33 cellular contexts compared by ENCODE assay signal in genomic region chrX:2410279-2411020, GRCh38.
DNase-seq lines count a peak whose midpoint lies in the region; ATAC-seq and TF ChIP-seq lines count a peak whose summit lies in the region.
"Had no signal": no experiment of that assay in that cellular context is flagged by ENCODE, and none has a peak within 500 bp of the region (broad histone marks: within the 10 kb centered on the region; RNA-seq: fewer than 3 reads in every experiment).

No MANE protein-coding gene starts in this region.

- H3K36me3 Mint-ChIP-seq in CD4-positive, alpha-beta T cell (ENCODE audit: low read depth): peaks cover 60% of the 10 kb centered on the region

- H3K4me1 Mint-ChIP-seq in CD4-positive, alpha-beta T cell (ENCODE audit: low read depth): no peaks in the 10 kb centered on the region
- H3K4me1 Mint-ChIP-seq: activated naive CD4-positive, alpha-beta T cell treated with anti-CD3 and anti-CD28 coated beads, Interleukin-2, amount 10 ng/mL, durations not matched to agents 7 days and 5 days had no signal

- TF ChIP-seq CTCF in foreskin keratinocyte (conservative IDR thresholded peaks at IDR 0.05): no peak
- no peak for TF ChIP-seq CTCF in transverse colon (IDR thresholded peaks at IDR 0.05)
- TF ChIP-seq CTCF in CD4-positive, alpha-beta T cell (IDR thresholded peaks at IDR 0.05): no peak

- DNase-seq in foreskin keratinocyte (peak; percentile 28 to 63), mucosa of gallbladder (ENCODE audit: low spot score) (peak; percentile 84), transverse colon (peak; percentile 54), GM03348 (ENCODE audit: low spot score) (no peak), A172 (ENCODE audit: low spot score) (no peak)
- DNase-seq in CD4-positive, alpha-beta T cell: no peak
- DNase-seq: activated CD4-positive, alpha-beta T cell treated with anti-CD3 and anti-CD28 coated beads for 1 hour; activated CD8-positive, alpha-beta memory T cell treated with anti-CD3 and anti-CD28 coated beads, Interleukin-2, amount 50 U/mL, for 48 hours; activated CD8-positive, alpha-beta T cell treated with anti-CD3 and anti-CD28 coated beads for 36 hours; activated naive CD4-positive, alpha-beta T cell treated with anti-CD3 and anti-CD28 coated beads, Interleukin-2, amount 10 ng/mL, durations not matched to agents 7 days and 5 days; adrenal gland; C1 segment of cervical spinal cord; cerebellar nuclear complex; COR-L47; DMS79 treated with DMSO at 0.1 percent for 48 hours; H9; KG1; kidney glomerular epithelial cell; mammary epithelial cell; MG63; NCI-H1105; NCI-H187; occipital lobe; SIG-M5; stimulated activated naive B cell treated with anti-CD40 and anti-IgM and Interleukin-4, amounts not matched to agents 10 μg/mL and 1 μg/mL and 100 μg/mL, for 72 hours; substantia nigra; upper lobe of left lung had no signal

- H3K4me3 ChIP-seq in HUES6 (ENCODE audit: low read depth, low read length): no peak overlapping the region
- no peak overlapping the region for H3K4me3 ChIP-seq in transverse colon
- H3K4me3 ChIP-seq: adrenal gland, gastroesophageal sphincter, MG63, upper lobe of left lung had no signal

- H3K27me3 ChIP-seq in HUES6 (ENCODE audit: control insufficient read depth, insufficient read depth, low read length): no peaks in the 10 kb centered on the region
- H3K27me3 ChIP-seq in foreskin keratinocyte: no peaks in the 10 kb centered on the region
- H3K27me3 ChIP-seq in transverse colon: no peaks in the 10 kb centered on the region
- no peaks in the 10 kb centered on the region for H3K27me3 ChIP-seq in CD4-positive, alpha-beta T cell (ENCODE audit: control insufficient read depth, insufficient read depth, low read length)
- H3K27me3 ChIP-seq: adrenal gland, gastroesophageal sphincter, MG63, upper lobe of left lung had no signal

- in situ Hi-C loops in transverse colon (cut with MboI; ENCODE audit: low pct_ligation_motif_present in 1 of 4, low pct_unique_long_range_greater_than_20kb in 1 of 4, low sequenced_read_pairs in 3 of 4): no loop called here

- no peak overlapping the region for H3K4me3 Mint-ChIP-seq in CD4-positive, alpha-beta T cell
- H3K4me3 Mint-ChIP-seq: activated CD8-positive, alpha-beta T cell treated with anti-CD3 and anti-CD28 coated beads for 36 hours; activated naive CD4-positive, alpha-beta T cell treated with anti-CD3 and anti-CD28 coated beads, Interleukin-2, amount 10 ng/mL, durations not matched to agents 7 days and 5 days; activated T-helper 1 cell treated with anti-CD3 and anti-CD28 coated beads, Interleukin-12 subunit alpha, Interleukin-12 subunit beta, Interleukin-2, Interleukin-4 antibody, amounts not matched to agents 30 ng/mL and 10 ng/mL and 1 ng/mL, durations not matched to agents 14 hours and 24 hours and 36 hours; brain; H9; stimulated activated naive B cell treated with anti-CD40 and anti-IgM and Interleukin-4, amounts not matched to agents 10 μg/mL and 1 μg/mL and 100 μg/mL, for 72 hours; T-helper 2 cell treated with Interferon-gamma antibody and Interleukin-4, amounts not matched to agents 5 μg/mL and 100 μg/mL, for 36 hours had no signal

- no peak for TF ChIP-seq EP300 in transverse colon (IDR thresholded peaks at IDR 0.05; ENCODE audit: low read depth)

- H3K4me1 ChIP-seq in HUES6 (ENCODE audit: control insufficient read depth, insufficient read depth, low read length) (peaks cover 9% of the 10 kb centered on the region; the same call in 1 of the 2 replicates), foreskin keratinocyte (peaks cover 6% of the 10 kb centered on the region), transverse colon (peaks cover 0 to 13% (median 9%) of the 10 kb centered on the region in 4 donors)
- H3K4me1 ChIP-seq: adrenal gland, gastroesophageal sphincter, upper lobe of left lung had no signal

- H3K9me3 ChIP-seq in HUES6 (ENCODE audit: control insufficient read depth, insufficient read depth, low read depth, low read length) (peaks cover 14% of the 10 kb centered on the region), transverse colon (peaks cover 5% of the 10 kb centered on the region in 2 donors)
- H3K9me3 ChIP-seq in CD4-positive, alpha-beta T cell (ENCODE audit: control insufficient read depth, low read length): peaks cover 10% of the 10 kb centered on the region

- no peak for TF ChIP-seq POLR2A in transverse colon (IDR thresholded peaks at IDR 0.05)

- H3K27me3 Mint-ChIP-seq in CD4-positive, alpha-beta T cell: no peaks in the 10 kb centered on the region
- H3K27me3 Mint-ChIP-seq: activated CD8-positive, alpha-beta T cell treated with anti-CD3 and anti-CD28 coated beads for 36 hours; activated naive CD4-positive, alpha-beta T cell treated with anti-CD3 and anti-CD28 coated beads, Interleukin-2, amount 10 ng/mL, durations not matched to agents 7 days and 5 days; brain; stimulated activated naive B cell treated with anti-CD40 and anti-IgM and Interleukin-4, amounts not matched to agents 10 μg/mL and 1 μg/mL and 100 μg/mL, for 72 hours had no signal

- H3K27ac Mint-ChIP-seq in CD4-positive, alpha-beta T cell: no peak overlapping the region
- H3K27ac Mint-ChIP-seq: activated CD8-positive, alpha-beta T cell treated with anti-CD3 and anti-CD28 coated beads for 36 hours; activated naive CD4-positive, alpha-beta T cell treated with anti-CD3 and anti-CD28 coated beads, Interleukin-2, amount 10 ng/mL, durations not matched to agents 7 days and 5 days; activated T-helper 1 cell treated with anti-CD3 and anti-CD28 coated beads, Interleukin-12 subunit alpha, Interleukin-12 subunit beta, Interleukin-2, Interleukin-4 antibody, amounts not matched to agents 30 ng/mL and 10 ng/mL and 1 ng/mL, durations not matched to agents 14 hours and 24 hours and 36 hours; stimulated activated naive B cell treated with anti-CD40 and anti-IgM and Interleukin-4, amounts not matched to agents 10 μg/mL and 1 μg/mL and 100 μg/mL, for 72 hours; T-helper 2 cell treated with Interferon-gamma antibody and Interleukin-4, amounts not matched to agents 5 μg/mL and 100 μg/mL, for 36 hours had no signal

- H3K27ac ChIP-seq in HUES6 (ENCODE audit: low read depth, low read length) (no peak overlapping the region), foreskin keratinocyte (no peak overlapping the region), transverse colon (peak overlapping the region; percentile 44 to 62 (median 48))
- no peak overlapping the region for H3K27ac ChIP-seq in CD4-positive, alpha-beta T cell (ENCODE audit: low read depth, low read length)
- H3K27ac ChIP-seq: adrenal gland, gastroesophageal sphincter, upper lobe of left lung had no signal

- POLR2A ChIA-PET in CD4-positive, alpha-beta T cell (lab: Charles Lee): no interaction called here

- H3K9ac ChIP-seq in HUES6 (ENCODE audit: low read length): peak overlapping the region; percentile 11

- CTCF ChIA-PET in CD4-positive, alpha-beta T cell (lab: Charles Lee): no interaction called here

- H3K9me3 Mint-ChIP-seq in CD4-positive, alpha-beta T cell: no peaks in the 10 kb centered on the region

- WGBS in transverse colon (ENCODE audit: low coverage in 1 of 2), 2 donors: 61 to 63% methylated on average over 4 to 12 of the region's 12 CpGs

- peak; percentile 84 for ATAC-seq in foreskin keratinocyte
- no peak for ATAC-seq in GM21529 (IDR thresholded peaks at IDR 0.05; ENCODE audit: unreplicated experiment)
- no peak for ATAC-seq in CD4-positive, alpha-beta T cell (ENCODE audit: poor library complexity)
- ATAC-seq: activated CD8-positive, alpha-beta T cell treated with anti-CD3 and anti-CD28 coated beads for 36 hours; gastroesophageal sphincter; stimulated activated naive B cell treated with anti-CD40 and anti-IgM and Interleukin-4, amounts not matched to agents 10 μg/mL and 1 μg/mL and 100 μg/mL, for 72 hours had no signal

- intact Hi-C loops in transverse colon (cut with DNase I; ENCODE audit: low total_unique reads): no loop called here
- intact Hi-C loops in CD4-positive, alpha-beta T cell (cut with DNase I, micrococcal nuclease): no loop called here

- peaks cover 16% of the 10 kb centered on the region for H3K36me3 ChIP-seq in HUES6 (ENCODE audit: control insufficient read depth, insufficient read depth, low read length)
- peaks cover 0 to 18% (median 10%) of the 10 kb centered on the region in 4 donors for H3K36me3 ChIP-seq in transverse colon
- H3K36me3 ChIP-seq: adrenal gland had no signal

Comparison
In these comparisons a context has a peak if more than half of its experiments do, and no peak if none do; other contexts are left out.
1. H3K27ac ChIP-seq: peak in transverse colon (4 of 4); none in HUES6 (single experiment), foreskin keratinocyte (single experiment) and CD4-positive, alpha-beta T cell (single experiment).
2. DNase-seq: peak in foreskin keratinocyte (2 of 2), mucosa of gallbladder (single experiment) and transverse colon (single experiment); none in GM03348 (single experiment), A172 (single experiment) and CD4-positive, alpha-beta T cell (0 of 10).